In genomic region chr6:108268845-108269244, GRCh38 we compare ENCODE assay signal across 1 cellular context.
TF ChIP-seq lines count a peak whose summit lies in the region.

No MANE protein-coding gene starts in this region.

TF ChIP-seq in K562, 482 proteins besides CTCF, POLR2A, EP300 and RAD21:
- TF ChIP-seq ZC3H4 (CRISPR knock-in tag; IDR thresholded peaks at IDR 0.05; ENCODE audit: borderline replicate concordance): no peak
- TF ChIP-seq FOXA3 (CRISPR knock-in tag; conservative IDR thresholded peaks at IDR 0.05 in 1 of 2, IDR thresholded peaks at IDR 0.05 in 1 of 2): peak in 1 of 2 experiments; percentile 37; a peak in 1 of 4 replicates
- TF ChIP-seq ELF4 (CRISPR knock-in tag; IDR thresholded peaks at IDR 0.05): no peak
